In the genomic region with DNA sequence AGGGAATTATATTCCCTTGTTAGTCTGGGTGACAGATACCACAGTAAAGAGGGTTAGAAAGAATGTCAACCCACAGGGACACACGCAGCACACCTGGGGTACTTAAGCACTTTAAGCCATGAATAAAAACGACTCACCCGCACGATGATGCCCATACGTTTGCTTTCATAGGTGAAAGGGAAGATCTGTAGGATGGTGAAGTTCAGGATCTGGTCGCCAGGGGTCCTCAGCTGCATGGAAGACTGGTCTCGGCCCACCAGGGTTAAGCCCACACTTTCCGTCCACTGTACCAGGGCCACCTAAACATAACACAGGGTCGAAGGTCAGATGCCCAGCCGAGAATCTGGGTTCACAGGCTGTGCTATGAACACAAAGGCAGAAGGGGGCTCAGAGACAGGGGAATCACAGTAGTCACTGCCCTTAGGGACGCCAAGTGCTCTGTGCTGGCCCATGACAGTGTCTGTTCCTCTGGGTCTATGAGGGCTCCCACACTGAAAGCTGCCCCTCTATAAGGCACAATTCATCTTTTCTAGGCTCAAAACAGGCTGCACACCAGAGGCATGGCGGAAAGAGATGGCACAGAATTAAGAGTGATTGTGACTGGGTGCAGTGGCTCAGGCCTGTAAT, we compare ENCODE assay signal across 8 cellular contexts.
DNase-seq lines count a peak whose midpoint lies in the region; ATAC-seq, FAIRE-seq and TF ChIP-seq lines count a peak whose summit lies in the region.

No MANE protein-coding gene starts in this region.

- no peak overlapping the region for H4K91ac ChIP-seq in IMR-90 (ENCODE audit: insufficient read depth, low read depth, low read length)

- H3K27ac ChIP-seq in IMR-90 (ENCODE audit: insufficient read depth, low read length) = no peak overlapping the region
- no peak overlapping the region for H3K27ac ChIP-seq in SJSA1

- H2BK5ac ChIP-seq in IMR-90 (ENCODE audit: low read depth, low read length, poor library complexity, severe bottlenecking) = no peak overlapping the region

- peak overlapping the region; percentile 3 for H2AFZ ChIP-seq in IMR-90 (replicated peaks; ENCODE audit: low read length, poor library complexity)

- no peaks in the 10 kb centered on the region for H3K36me3 ChIP-seq in IMR-90 (ENCODE audit: control insufficient read depth, insufficient read depth, low read length)
- no peaks in the 10 kb centered on the region for H3K36me3 ChIP-seq in SJSA1

- peak; percentile 89 for TF ChIP-seq RAD21 in IMR-90 (IDR thresholded peaks at IDR 0.05; ENCODE audit: low read length)

- H2AK9ac ChIP-seq in IMR-90 (replicated peaks; ENCODE audit: low read depth, low read length, poor library complexity) = peak overlapping the region; percentile 2

- H3K27ac Mint-ChIP-seq in activated naive CD8-positive, alpha-beta T cell treated with anti-CD3 and anti-CD28 coated beads, Interleukin-2, amount 10 ng/mL, durations not matched to agents 7 days and 5 days = peak overlapping the region; percentile 32

- H3K9me3 Mint-ChIP-seq in activated naive CD8-positive, alpha-beta T cell treated with anti-CD3 and anti-CD28 coated beads, Interleukin-2, amount 10 ng/mL, durations not matched to agents 7 days and 5 days = no peaks in the 10 kb centered on the region

- H3K4me2 ChIP-seq in IMR-90 (ENCODE audit: low read depth, low read length) = no peak overlapping the region

- H3K9me3 ChIP-seq in IMR-90 (ENCODE audit: control insufficient read depth, insufficient read depth, low read length) (no peaks in the 10 kb centered on the region), SJSA1 (replicated peaks) (no peaks in the 10 kb centered on the region)

- dilution Hi-C loops in IMR-90 (cut with HindIII; ENCODE audit: low sequenced_read_pairs, unreplicated experiment) = no loop called here

- peaks cover 12% of the 10 kb centered on the region for H3K27me3 Mint-ChIP-seq in activated naive CD8-positive, alpha-beta T cell treated with anti-CD3 and anti-CD28 coated beads, Interleukin-2, amount 10 ng/mL, durations not matched to agents 7 days and 5 days

- 0 out of 2 replicates have a peak, but pooled peaks have one; percentile 45 for TF ChIP-seq POLR2A in IMR-90 (IDR thresholded peaks at IDR 0.05; ENCODE audit: low read depth, low read length)

- H3K4me3 Mint-ChIP-seq in activated naive CD8-positive, alpha-beta T cell treated with anti-CD3 and anti-CD28 coated beads, Interleukin-2, amount 10 ng/mL, durations not matched to agents 7 days and 5 days = no peak overlapping the region

- peaks cover 14% of the 10 kb centered on the region for H3K4me1 ChIP-seq in IMR-90 (ENCODE audit: control insufficient read depth, insufficient read depth, low read length)
- peaks cover 9% of the 10 kb centered on the region; the same call in 1 of the 2 replicates for H3K4me1 ChIP-seq in SJSA1 (replicated peaks)

- H3K14ac ChIP-seq in IMR-90 (replicated peaks; ENCODE audit: low read depth, low read length) = no peak overlapping the region

- BruUV-seq in IMR-90 (replicated peaks; lab: Mats Ljungman, UMichigan) = no TSS peak

- H3K9ac ChIP-seq in IMR-90 (ENCODE audit: low read depth, low read length) = no peak overlapping the region

- no peak overlapping the region for H3K23ac ChIP-seq in IMR-90 (ENCODE audit: low read depth, low read length)

- no peaks in the 10 kb centered on the region for H3K36me3 Mint-ChIP-seq in activated naive CD8-positive, alpha-beta T cell treated with anti-CD3 and anti-CD28 coated beads, Interleukin-2, amount 10 ng/mL, durations not matched to agents 7 days and 5 days

- H2BK120ac ChIP-seq in IMR-90 (ENCODE audit: low read depth, low read length) = peak overlapping the region; percentile 21; the same call in 1 of the 2 replicates

- H2AK5ac ChIP-seq in IMR-90 (ENCODE audit: low read depth, low read length) = peak overlapping the region; percentile 86

- no peaks in the 10 kb centered on the region for H4K20me1 ChIP-seq in IMR-90 (ENCODE audit: insufficient read depth, low read length)

- DNase-seq in IMR-90 (peak; percentile 70), SJSA1 (ENCODE audit: low read depth in 1 of 2, low spot score in 2 of 2) (peak; percentile 60 to 76), left cardiac atrium (peak; percentile 73), sciatic nerve (ENCODE audit: low spot score) (peak; percentile 85), NCI-H774 (lab: John Stamatoyannopoulos, UW) (no peak)
- peak; percentile 56 for DNase-seq in activated naive CD8-positive, alpha-beta T cell treated with anti-CD3 and anti-CD28 coated beads, Interleukin-2, amount 10 ng/mL, durations not matched to agents 7 days and 5 days

- no peaks in the 10 kb centered on the region for H3K27me3 ChIP-seq in IMR-90 (ENCODE audit: control insufficient read depth, insufficient read depth, low read length)
- no peaks in the 10 kb centered on the region for H3K27me3 ChIP-seq in SJSA1 (replicated peaks)

- no peak overlapping the region for H2BK20ac ChIP-seq in IMR-90 (ENCODE audit: low read depth, low read length)

- peaks cover 0 to 22% of the 10 kb centered on the region in 2 experiments; a peak in 2 of 4 replicates for H3K79me1 ChIP-seq in IMR-90 (ENCODE audit: low read depth in 1 of 2, low read length in 2 of 2)

- H3K9me1 ChIP-seq in IMR-90 (ENCODE audit: insufficient read depth, low read length) = peaks cover 6% of the 10 kb centered on the region

- FAIRE-seq in G401.6 (lab: Jason Lieb, UNC) = peak; percentile 27

- no peak overlapping the region for H2BK15ac ChIP-seq in IMR-90 (ENCODE audit: low read depth, low read length)

- CTCF ChIA-PET in IMR-90 (lab: Yijun Ruan, JAX) = no interaction called here

- intact Hi-C loops in IMR-90 (cut with micrococcal nuclease) = loop anchor here (1.0 to 5.0 kb wide), 2 partner anchors 58 to 444 kb away; no protein-coding TSS in a partner anchor
- intact Hi-C loops in left cardiac atrium (cut with DNase I) = loop anchor here in 1 of 2 donors (2.0 kb wide), 1 partner anchor 443 kb away; no protein-coding TSS in a partner anchor
- intact Hi-C loops in sciatic nerve (cut with DNase I) = no loop called here

- peak overlapping the region; percentile 27; the same call in 1 of the 2 replicates for H3K4ac ChIP-seq in IMR-90 (ENCODE audit: low read depth, low read length)

- H3K4me3 ChIP-seq in IMR-90 (ENCODE audit: insufficient read depth, low read depth, low read length) (no peak overlapping the region), SJSA1 (no peak overlapping the region)

- no peak overlapping the region for H4K5ac ChIP-seq in IMR-90 (ENCODE audit: low read depth, low read length)

- no peaks in the 10 kb centered on the region for H3K4me1 Mint-ChIP-seq in activated naive CD8-positive, alpha-beta T cell treated with anti-CD3 and anti-CD28 coated beads, Interleukin-2, amount 10 ng/mL, durations not matched to agents 7 days and 5 days

- H4K8ac ChIP-seq in IMR-90 (ENCODE audit: low read depth in 2 of 2, low read length in 2 of 2) = peak overlapping the region in 1 of 2 experiments; percentile 44; a peak in 2 of 4 replicates

- WGBS in IMR-90 (ENCODE audit: extremely low coverage in 2 of 2, insufficient read length in 1 of 2), 2 experiments = 0% methylated on average over 1 of the region's 12 CpGs; no CpG with 5 or more reads in 1 of the 2 experiments

- no peak overlapping the region for H3K56ac ChIP-seq in IMR-90 (ENCODE audit: extremely low read depth, insufficient read depth, low read length)

- in situ Hi-C loops in IMR-90 (cut with MboI; ENCODE audit: low sequenced_read_pairs) = no loop called here

- peak; percentile 81 for ATAC-seq in IMR-90 (ENCODE audit: low read depth)
- ATAC-seq in activated naive CD8-positive, alpha-beta T cell treated with anti-CD3 and anti-CD28 coated beads, Interleukin-2, amount 10 ng/mL, durations not matched to agents 7 days and 5 days (ENCODE audit: low read depth) = peak; percentile 26
- peak; percentile 82 to 84 for ATAC-seq in left cardiac atrium
- peak; percentile 81 for ATAC-seq in sciatic nerve
- ATAC-seq in GM19397 (IDR thresholded peaks at IDR 0.05; ENCODE audit: unreplicated experiment) = no peak

- POLR2A ChIA-PET in IMR-90 (lab: Charles Lee; ENCODE audit: unreplicated experiment) = no interaction called here
- POLR2A ChIA-PET in activated naive CD8-positive, alpha-beta T cell treated with anti-CD3 and anti-CD28 coated beads, Interleukin-2, amount 10 ng/mL, durations not matched to agents 7 days and 5 days (lab: Charles Lee) = no interaction called here

- peak; percentile 79 for TF ChIP-seq CTCF in IMR-90 (conservative IDR thresholded peaks at IDR 0.05; ENCODE audit: low read depth, low read length)

- no peak overlapping the region for H3K18ac ChIP-seq in IMR-90 (ENCODE audit: low read depth, low read length)

TF ChIP-seq in IMR-90, 13 proteins besides CTCF, POLR2A, EP300 and RAD21:
- TF ChIP-seq SMC3 (IDR thresholded peaks at IDR 0.05; ENCODE audit: low read depth, low read length) (peak; percentile 88), BHLHE40 (IDR thresholded peaks at IDR 0.05; ENCODE audit: low read depth, low read length) (no peak)
